ENCODE assay signal across 8 cellular contexts in the genomic region with DNA sequence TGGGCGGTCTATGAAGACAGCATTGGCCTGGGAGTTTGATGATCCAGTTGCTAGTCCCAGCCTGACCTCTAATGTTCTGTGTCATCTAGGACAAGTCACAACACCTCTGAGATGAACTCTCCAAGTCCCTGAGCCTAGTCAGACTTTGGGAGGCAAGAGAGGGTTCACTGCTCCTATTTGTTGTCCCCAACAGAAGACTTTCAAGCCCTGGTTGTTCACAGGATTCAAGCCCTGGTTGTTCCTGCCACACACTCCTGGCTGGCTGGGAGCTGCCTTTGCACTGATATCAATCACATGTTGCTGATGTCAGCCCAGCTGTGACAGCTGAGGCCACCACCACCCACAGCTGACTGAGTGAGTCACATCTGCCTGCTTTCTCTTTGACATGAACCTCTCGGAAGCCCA.
DNase-seq lines count a peak whose midpoint lies in the region; ATAC-seq and TF ChIP-seq lines count a peak whose summit lies in the region.

No MANE protein-coding gene starts in this region.

- H3K27me3 ChIP-seq in KMS-11 (ENCODE audit: insufficient read depth, low read depth) (no peaks in the 10 kb centered on the region), gastrocnemius medialis (no peaks in the 10 kb centered on the region)

- no peaks in the 10 kb centered on the region for H4K20me1 ChIP-seq in KMS-11 (ENCODE audit: insufficient read depth)

- no peaks in the 10 kb centered on the region for H3K79me2 ChIP-seq in KMS-11 (ENCODE audit: insufficient read depth, low read depth)

- no peak for TF ChIP-seq POLR2A in gastrocnemius medialis (IDR thresholded peaks at IDR 0.05)

- no peak overlapping the region; the same call in 1 of the 2 replicates for H3K9ac ChIP-seq in KMS-11

- H3K4me2 ChIP-seq in KMS-11, result peak overlapping the region; percentile 79

- peak overlapping the region; percentile 4; the same call in 1 of the 2 replicates for H2AFZ ChIP-seq in KMS-11 (ENCODE audit: low read depth)

- H3K27ac Mint-ChIP-seq in glutamatergic neuron (ENCODE audit: unreplicated experiment), result peak overlapping the region; percentile 97

- H3K4me1 ChIP-seq in KMS-11 (ENCODE audit: low read depth, poor library complexity, severe bottlenecking), result peaks cover 37% of the 10 kb centered on the region
- peaks cover 0 to 13% of the 10 kb centered on the region in 2 donors for H3K4me1 ChIP-seq in gastrocnemius medialis

- peaks cover 16% of the 10 kb centered on the region for H3K36me3 Mint-ChIP-seq in glutamatergic neuron (ENCODE audit: unreplicated experiment)

- no peaks in the 10 kb centered on the region for H3K9me3 ChIP-seq in gastrocnemius medialis

- peak; percentile 96 for ATAC-seq in GM21515 (IDR thresholded peaks at IDR 0.05; ENCODE audit: unreplicated experiment)
- ATAC-seq in gastrocnemius medialis, result peak; percentile 72 to 82

- intact Hi-C loops in gastrocnemius medialis (cut with DNase I; ENCODE audit: low total_unique reads), result loop anchor here (5.0 kb wide), 1 partner anchor 253 kb away; a partner anchor contains a TSS

- TF ChIP-seq CTCF in KMS-11 (conservative IDR thresholded peaks at IDR 0.05; ENCODE audit: low read depth, low read length), result no peak; the same call in 1 of the 2 replicates
- TF ChIP-seq CTCF in glutamatergic neuron (IDR thresholded peaks at IDR 0.05; ENCODE audit: partially characterized antibody, unreplicated experiment), result no peak
- TF ChIP-seq CTCF in gastrocnemius medialis (IDR thresholded peaks at IDR 0.05 in 4 of 5, conservative IDR thresholded peaks at IDR 0.05 in 1 of 5), result no peak

- H3K4me3 Mint-ChIP-seq in glutamatergic neuron (ENCODE audit: unreplicated experiment), result peak overlapping the region; percentile 79

- in situ Hi-C loops in gastrocnemius medialis (cut with MboI; ENCODE audit: low sequenced_read_pairs in 4 of 4), result no loop called here

- peaks cover 42% of the 10 kb centered on the region for H3K4me1 Mint-ChIP-seq in glutamatergic neuron (ENCODE audit: low read depth, unreplicated experiment)

- H3K36me3 ChIP-seq in KMS-11 (ENCODE audit: insufficient read depth) (no peaks in the 10 kb centered on the region), gastrocnemius medialis (no peaks in the 10 kb centered on the region)

- H3K4me3 ChIP-seq in KMS-11 (IDR thresholded peaks at IDR 0.05; ENCODE audit: insufficient read depth, low read depth, low read length), result no peak overlapping the region
- no peak overlapping the region for H3K4me3 ChIP-seq in gastrocnemius medialis

- peak overlapping the region; percentile 19; the same call in 1 of the 2 replicates for H3K27ac ChIP-seq in KMS-11
- peak overlapping the region in 2 of 4 donors; percentile 18 to 53 for H3K27ac ChIP-seq in gastrocnemius medialis

- H3K9me3 Mint-ChIP-seq in glutamatergic neuron (ENCODE audit: unreplicated experiment), result peaks cover 17% of the 10 kb centered on the region

- peaks cover 17% of the 10 kb centered on the region for H3K27me3 Mint-ChIP-seq in glutamatergic neuron (ENCODE audit: unreplicated experiment)

- DNase-seq in DMS 273 treated with DMSO at 0.1 percent for 48 hours (lab: John Stamatoyannopoulos, UW) (peak; percentile 22), glutamatergic neuron (peak; percentile 72), gastrocnemius medialis (peak; percentile 40 to 57), epidermal melanocyte (ENCODE audit: insufficient read length, low spot score) (no peak), SK-N-DZ (ENCODE audit: low spot score) (no peak)
- DNase-seq in activated CD8-positive, alpha-beta memory T cell treated with anti-CD3 and anti-CD28 coated beads, Interleukin-2, amount 50 U/mL, for 4 hours, result peak; percentile 55

Comparison
In these comparisons a context has a peak if more than half of its experiments do, and no peak if none do; other contexts are left out.
1. DNase-seq: peak in DMS 273 treated with DMSO at 0.1 percent for 48 hours (single experiment), activated CD8-positive, alpha-beta memory T cell treated with anti-CD3 and anti-CD28 coated beads, Interleukin-2, amount 50 U/mL, for 4 hours (single experiment), glutamatergic neuron (single experiment) and gastrocnemius medialis (2 of 2); none in epidermal melanocyte (single experiment) and SK-N-DZ (single experiment).